Comparison of ENCODE assay signal across 20 cellular contexts in genomic region chr4:54745031-54745770, GRCh38.
"Had no signal": no experiment of that assay in that cellular context is flagged by ENCODE, and none has a peak within 500 bp of the region (broad histone marks: within the 10 kb centered on the region; RNA-seq: fewer than 3 reads in every experiment).

No MANE protein-coding gene starts in this region.

- H3K4me3 ChIP-seq: adrenal gland, dorsolateral prefrontal cortex, heart right ventricle, left ventricle myocardium inferior, mucosa of descending colon, neural progenitor cell, prostate gland, right atrium auricular region, tibial nerve, uterus had no signal

- H3K4me1 ChIP-seq: adrenal gland, left ventricle myocardium inferior, prostate gland, right atrium auricular region, tibial nerve, uterus had no signal

- H2AFZ ChIP-seq: neural progenitor cell had no signal

- H3K9ac ChIP-seq: neural progenitor cell had no signal

- H3K9me3 ChIP-seq: adrenal gland, mucosa of descending colon, prostate gland, right atrium auricular region, tibial nerve, uterus had no signal

- DNase-seq: activated CD4-positive, alpha-beta T cell treated with anti-CD3 and anti-CD28 coated beads for 1 hour; activated CD4-positive, alpha-beta T cell treated with anti-CD3 and anti-CD28 coated beads, Interleukin-2, amount 50 U/mL, for 48 hours; activated gamma-delta T cell; adrenal gland; caudate nucleus; dorsolateral prefrontal cortex; erythroblast; heart right ventricle; kidney glomerular epithelial cell; left ventricle myocardium inferior; mucosa of descending colon; naive B cell; stimulated activated CD4-positive, alpha-beta T cell treated with anti-CD3 and anti-CD28 coated beads, Interleukin-2, amount 100 ng/mL, for 24 hours; stimulated activated naive CD8-positive, alpha-beta T cell treated with anti-CD3 and anti-CD28 coated beads, Interleukin-15, Interleukin-2, amounts not matched to agents 100 U/mL and 50 U/mL, for 24 hours; uterus; WERI-Rb-1 had no signal

- H3K27me3 ChIP-seq: adrenal gland, heart right ventricle, neural progenitor cell, right atrium auricular region, tibial nerve, uterus had no signal

- H3K4me2 ChIP-seq: neural progenitor cell had no signal

- H3K36me3 ChIP-seq: adrenal gland, heart right ventricle, left ventricle myocardium inferior, neural progenitor cell, prostate gland, right atrium auricular region, tibial nerve, uterus, WERI-Rb-1 had no signal

- ATAC-seq: heart right ventricle, mucosa of descending colon had no signal

- H3K27ac ChIP-seq: adrenal gland, dorsolateral prefrontal cortex, heart right ventricle, left ventricle myocardium inferior, neural progenitor cell, prostate gland, right atrium auricular region, tibial nerve, uterus, WERI-Rb-1 had no signal
